Comparison of ENCODE assay signal across 11 cellular contexts in genomic region chr1:25197982-25198681, GRCh38. TPM values are rescaled to one million over a fixed set of nuclear protein-coding genes. Genes with fewer than 3 reads are reported as not detected.
A peak's percentile ranks its signal among the peaks of the same experiment; 100 is the strongest.
DNase-seq lines count a peak whose midpoint lies in the region; ATAC-seq and TF ChIP-seq lines count a peak whose summit lies in the region.
"Had no signal": no experiment of that assay in that cellular context is flagged by ENCODE, and none has a peak within 500 bp of the region (broad histone marks: within the 10 kb centered on the region; RNA-seq: fewer than 3 reads in every experiment).

No MANE protein-coding gene starts in this region.

- H3K4me1 Mint-ChIP-seq in nephron = peaks cover 46% of the 10 kb centered on the region

- H3K27ac ChIP-seq in body of pancreas = peak overlapping the region in 3 of 4 donors; percentile 51 to 66 (median 64)
- no peak overlapping the region for H3K27ac ChIP-seq in ovary

- no peaks in the 10 kb centered on the region for H3K27me3 ChIP-seq in body of pancreas
- no peaks in the 10 kb centered on the region for H3K27me3 ChIP-seq in ovary

- H3K36me3 Mint-ChIP-seq in nephron (ENCODE audit: low read depth) = no peaks in the 10 kb centered on the region

- H3K4me3 ChIP-seq in LNCaP clone FGC (ENCODE audit: low read depth, low read length) = no peak overlapping the region
- H3K4me3 ChIP-seq in body of pancreas = no peak overlapping the region
- no peak overlapping the region for H3K4me3 ChIP-seq in ovary

- H3K9me3 ChIP-seq in body of pancreas = no peaks in the 10 kb centered on the region
- H3K9me3 ChIP-seq in ovary = no peaks in the 10 kb centered on the region

- ATAC-seq in body of pancreas = peak; percentile 71
- no peak for ATAC-seq in HG03565 (IDR thresholded peaks at IDR 0.05; ENCODE audit: unreplicated experiment)
- ATAC-seq in HG02759 (IDR thresholded peaks at IDR 0.05; ENCODE audit: unreplicated experiment) = no peak
- no peak for ATAC-seq in GM18502 (IDR thresholded peaks at IDR 0.05; ENCODE audit: poor library complexity, unreplicated experiment)

- TF ChIP-seq CTCF in LNCaP clone FGC (IDR thresholded peaks at IDR 0.05; ENCODE audit: control insufficient read depth, extremely low read depth, insufficient read depth) = no peak
- no peak for TF ChIP-seq CTCF in body of pancreas (IDR thresholded peaks at IDR 0.05)
- no peak for TF ChIP-seq CTCF in nephron (IDR thresholded peaks at IDR 0.05; ENCODE audit: unreplicated experiment in 3 of 3)
- TF ChIP-seq CTCF in ovary (IDR thresholded peaks at IDR 0.05) = no peak

- H3K36me3 ChIP-seq in body of pancreas (replicated peaks in 1 of 2; ENCODE audit: insufficient read depth in 1 of 2, low read depth in 2 of 2) = no peaks in the 10 kb centered on the region
- no peaks in the 10 kb centered on the region for H3K36me3 ChIP-seq in ovary

- peak overlapping the region; percentile 0 to 15 (median 2) for H3K4me3 Mint-ChIP-seq in nephron

- DNase-seq in C1 segment of cervical spinal cord (lab: John Stamatoyannopoulos, UW) (peak in 8 of 14 donors; percentile 8 to 41 (median 21)), LNCaP clone FGC (ENCODE audit: low read depth) (peak; percentile 8), body of pancreas (peak in 1 of 4 donors; percentile 16), ovary (no peak)
- DNase-seq: activated CD4-positive, alpha-beta T cell treated with anti-CD3 and anti-CD28 coated beads, Interleukin-2, amount 50 U/mL, for 1 hour; cortex of kidney; stimulated activated CD4-positive, alpha-beta T cell treated with anti-CD3 and anti-CD28 coated beads, Interleukin-1b, Interleukin-23, amount 100 ng/mL, for 48 hours had no signal

- peaks cover 77% of the 10 kb centered on the region for H3K27me3 Mint-ChIP-seq in nephron (ENCODE audit: low read depth)

- H3K27ac Mint-ChIP-seq in nephron = peak overlapping the region; percentile 64 to 97 (median 91)

- intact Hi-C loops in body of pancreas (cut with DNase I) (no loop called here), ovary (cut with DNase I) (loop anchor here in 1 of 4 donors (5.0 kb wide), 1 partner anchor 336 kb away; no protein-coding TSS in a partner anchor)

- no peak for TF ChIP-seq EP300 in ovary (IDR thresholded peaks at IDR 0.05)

- TF ChIP-seq POLR2A in body of pancreas (IDR thresholded peaks at IDR 0.05) (peak in 1 of 3 donors; percentile 18), ovary (IDR thresholded peaks at IDR 0.05) (no peak)

- H3K9me3 Mint-ChIP-seq in nephron = no peaks in the 10 kb centered on the region

- H3K4me1 ChIP-seq in body of pancreas = no peaks in the 10 kb centered on the region
- H3K4me1 ChIP-seq in ovary (ENCODE audit: insufficient read depth) = no peaks in the 10 kb centered on the region

- WGBS in body of pancreas, 2 donors = 26 to 31% methylated on average over 11 of the region's 11 CpGs
- 44 to 58% (median 54%) methylated on average over 11 of the region's 11 CpGs for WGBS in ovary, 3 donors

RNA-seq across cellular contexts. Expression of gene SYF2, which starts 34.2 kb away (rescaled TPM):
- total RNA-seq in body of pancreas (10 to 100 TPM; 25.7 to 48.5 TPM), ovary (100 to 1,000 TPM in 1 of 7 donors, 10 to 100 TPM in 6; 38.2 to 106 (median 64.5) TPM)
- 100 to 1,000 TPM; 122 to 141 TPM for polyA plus RNA-seq in ovary

RNA-seq across cellular contexts. Expression of gene RSRP1, which starts 49.1 kb away (rescaled TPM):
- total RNA-seq in body of pancreas (100 to 1,000 TPM in 1 of 2 donors, 10 to 100 TPM in 1; 94.4 to 158 TPM), ovary (100 to 1,000 TPM in 2 of 7 donors, 10 to 100 TPM in 5; 52.1 to 138 (median 82.1) TPM)
- polyA plus RNA-seq in ovary = 100 to 1,000 TPM in 1 of 2 donors, 10 to 100 TPM in 1; 70.0 to 131 TPM

Comparison
In these comparisons a context has a peak if more than half of its experiments do, and no peak if none do; other contexts are left out.
1. DNase-seq: peak in C1 segment of cervical spinal cord (8 of 14) and LNCaP clone FGC (single experiment); none in ovary (0 of 5).
2. H3K27ac ChIP-seq: peak in body of pancreas (3 of 4); none in ovary (0 of 2).